In the genomic region with DNA sequence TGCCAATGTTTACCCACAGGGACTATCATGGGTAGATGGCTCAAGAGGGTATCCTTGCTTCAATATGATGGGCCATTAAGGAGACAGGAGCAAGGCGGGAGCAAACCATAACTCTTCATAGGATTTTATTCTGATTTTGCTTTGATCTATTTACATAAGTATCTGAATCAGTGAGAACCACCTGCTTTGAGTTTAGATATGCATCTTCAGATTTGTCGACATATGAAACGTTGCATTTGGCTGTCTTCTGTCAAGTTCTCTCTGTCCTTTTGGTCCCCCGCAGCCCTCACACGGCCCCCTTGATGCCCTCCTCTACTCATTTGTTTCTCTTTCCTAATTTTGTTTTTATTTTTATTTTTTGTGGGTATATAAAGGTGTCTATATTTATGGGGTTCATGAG, we compare ENCODE assay signal across 35 cellular contexts.
"Had no signal": no experiment of that assay in that cellular context is flagged by ENCODE, and none has a peak within 500 bp of the region (broad histone marks: within the 10 kb centered on the region; RNA-seq: fewer than 3 reads in every experiment).

No MANE protein-coding gene starts in this region.

- DNase-seq: Karpas-422, Kasumi-1, KBM-7, KG1, MG63, MM.1S, MV-4-11, NCI-H1048, NCI-H1092, NCI-H1092 treated with DMSO at 0.1 percent for 48 hours, NCI-H1105, NCI-H1105 treated with DMSO at 0.1 percent for 48 hours, NCI-H1417, NCI-H1417 treated with DMSO at 0.1 percent for 48 hours, NCI-H1436, NCI-H1436 treated with DMSO at 0.1 percent for 48 hours, NCI-H146, NCI-H1694, NCI-H1694 treated with DMSO at 0.1 percent for 48 hours, NCI-H187, NCI-H187 treated with DMSO at 0.1 percent for 48 hours, NCI-H1930, NCI-H2029, NCI-H2029 treated with DMSO at 0.1 percent for 48 hours, NCI-H2081, NCI-H2081 treated with DMSO at 0.1 percent for 48 hours, NCI-H2107, NCI-H2171, NCI-H2171 treated with DMSO at 0.1 percent for 48 hours, NCI-H2227 treated with DMSO at 0.1 percent for 48 hours, NCI-H226, NCI-H345, NCI-H446, NCI-H446 treated with DMSO at 0.1 percent for 48 hours had no signal

- H3K27me3 ChIP-seq: MG63 had no signal

- H3K4me2 ChIP-seq: KMS-11 had no signal

- H3K9me3 ChIP-seq: MG63 had no signal

- H3K27ac ChIP-seq: KMS-11 had no signal

- H3K9ac ChIP-seq: KMS-11 had no signal

- H3K4me3 ChIP-seq: MG63 had no signal

- H3K36me3 ChIP-seq: MG63 had no signal
